Comparison of ENCODE assay signal across 12 cellular contexts in genomic region chr21:41441546-41441945, GRCh38. TPM values are rescaled to one million over a fixed set of nuclear protein-coding genes. Genes with fewer than 3 reads are reported as not detected.
A peak's percentile ranks its signal among the peaks of the same experiment; 100 is the strongest.
DNase-seq lines count a peak whose midpoint lies in the region; ATAC-seq and TF ChIP-seq lines count a peak whose summit lies in the region.
"Had no signal": no experiment of that assay in that cellular context is flagged by ENCODE, and none has a peak within 500 bp of the region (broad histone marks: within the 10 kb centered on the region; RNA-seq: fewer than 3 reads in every experiment).

No MANE protein-coding gene starts in this region.

- H4K8ac ChIP-seq in trophoblast cell (ENCODE audit: low read depth, low read length) = no peak overlapping the region

- H3K14ac ChIP-seq in trophoblast cell (ENCODE audit: low read length) = no peak overlapping the region

- H4K91ac ChIP-seq in trophoblast cell (ENCODE audit: low read depth, low read length) = no peak overlapping the region

- TF ChIP-seq CTCF in CD14-positive monocyte (IDR thresholded peaks at IDR 0.05) (no peak), foreskin fibroblast (IDR thresholded peaks at IDR 0.05; ENCODE audit: low read depth, low read length) (no peak)

- H3K4me1 ChIP-seq in trophoblast cell (ENCODE audit: control insufficient read depth in 1 of 2, insufficient read depth in 2 of 2, low read length in 2 of 2) = no peaks in the 10 kb centered on the region
- H3K4me1 ChIP-seq: HAP-1 had no signal

- no CpG with 5 or more reads among the region's 14 CpGs for WGBS in trophoblast cell (ENCODE audit: extremely low coverage, insufficient coverage, insufficient read length)

- H2AK5ac ChIP-seq in trophoblast cell (ENCODE audit: low read length) = no peak overlapping the region

- H4K12ac ChIP-seq in trophoblast cell (ENCODE audit: low read depth, low read length) = no peak overlapping the region

- intact Hi-C loops in activated CD4-positive, alpha-beta T cell treated with anti-CD3 and anti-CD28 coated beads for 36 hours (cut with DNase I, micrococcal nuclease) = no loop called here
- intact Hi-C loops in CD14-positive monocyte (cut with micrococcal nuclease) = no loop called here

- H3K23ac ChIP-seq in trophoblast cell (ENCODE audit: low read length) = no peak overlapping the region

- DNase-seq in activated CD4-positive, alpha-beta T cell treated with anti-CD3 and anti-CD28 coated beads for 1 hour = peak; percentile 12
- DNase-seq in activated CD4-positive, alpha-beta T cell treated with anti-CD3 and anti-CD28 coated beads for 36 hours = no peak
- DNase-seq in CD14-positive monocyte (ENCODE audit: low spot score) (no peak), trophoblast cell (no peak), foreskin fibroblast (no peak)
- DNase-seq: Caco-2; CD8-positive, alpha-beta memory T cell had no signal

- H2AFZ ChIP-seq in trophoblast cell (ENCODE audit: insufficient read depth, low read length, poor library complexity) = no peak overlapping the region

- ATAC-seq in activated CD4-positive, alpha-beta T cell treated with anti-CD3 and anti-CD28 coated beads for 36 hours = no peak
- no peak for ATAC-seq in activated T-helper 17 cell treated with anti-CD3 and anti-CD28 coated beads, Interleukin-2, amount 50 U/mL, for 72 hours (replicated peaks)
- no peak for ATAC-seq in HG02610 (IDR thresholded peaks at IDR 0.05; ENCODE audit: unreplicated experiment)
- ATAC-seq: HepG2 had no signal

- peaks cover 75% of the 10 kb centered on the region for H3K36me3 Mint-ChIP-seq in activated CD4-positive, alpha-beta T cell treated with anti-CD3 and anti-CD28 coated beads for 36 hours (ENCODE audit: low read depth)
- peaks cover 94 to 99% of the 10 kb centered on the region in 2 donors for H3K36me3 Mint-ChIP-seq in CD14-positive monocyte
- peaks cover 97% of the 10 kb centered on the region for H3K36me3 Mint-ChIP-seq in activated T-helper 17 cell treated with anti-CD3 and anti-CD28 coated beads, Interleukin-2, amount 50 U/mL, for 72 hours (ENCODE audit: low read depth)

- no peak overlapping the region for H3K4me3 Mint-ChIP-seq in activated CD4-positive, alpha-beta T cell treated with anti-CD3 and anti-CD28 coated beads for 36 hours
- no peak overlapping the region for H3K4me3 Mint-ChIP-seq in CD14-positive monocyte
- no peak overlapping the region for H3K4me3 Mint-ChIP-seq in activated T-helper 17 cell treated with anti-CD3 and anti-CD28 coated beads, Interleukin-2, amount 50 U/mL, for 72 hours
- H3K4me3 Mint-ChIP-seq: CD8-positive, alpha-beta memory T cell had no signal

- H3K36me3 ChIP-seq in trophoblast cell (ENCODE audit: control insufficient read depth in 1 of 2, insufficient read depth in 2 of 2, low read length in 2 of 2) = no peaks in the 10 kb centered on the region
- H3K36me3 ChIP-seq: HAP-1 had no signal

- H3K9me3 Mint-ChIP-seq in activated CD4-positive, alpha-beta T cell treated with anti-CD3 and anti-CD28 coated beads for 36 hours (ENCODE audit: low read depth) = no peaks in the 10 kb centered on the region
- peaks cover 0 to 2% (median 0%) of the 10 kb centered on the region in 7 donors for H3K9me3 Mint-ChIP-seq in CD14-positive monocyte
- no peaks in the 10 kb centered on the region for H3K9me3 Mint-ChIP-seq in activated T-helper 17 cell treated with anti-CD3 and anti-CD28 coated beads, Interleukin-2, amount 50 U/mL, for 72 hours
- H3K9me3 Mint-ChIP-seq: CD8-positive, alpha-beta memory T cell had no signal

- no peak overlapping the region for H3K9ac ChIP-seq in trophoblast cell (ENCODE audit: low read length)

- H3K4me2 ChIP-seq in trophoblast cell (ENCODE audit: low read length) = no peak overlapping the region

- peaks cover 6% of the 10 kb centered on the region for H3K4me1 Mint-ChIP-seq in activated CD4-positive, alpha-beta T cell treated with anti-CD3 and anti-CD28 coated beads for 36 hours
- no peaks in the 10 kb centered on the region for H3K4me1 Mint-ChIP-seq in CD14-positive monocyte
- peaks cover 5% of the 10 kb centered on the region for H3K4me1 Mint-ChIP-seq in activated T-helper 17 cell treated with anti-CD3 and anti-CD28 coated beads, Interleukin-2, amount 50 U/mL, for 72 hours

- H3K18ac ChIP-seq in trophoblast cell (ENCODE audit: low read length) = no peak overlapping the region

- H3K9me3 ChIP-seq in trophoblast cell (ENCODE audit: insufficient read depth, low read depth, low read length) = peaks cover 2% of the 10 kb centered on the region
- H3K9me3 ChIP-seq: Caco-2, HAP-1 had no signal

- no peak overlapping the region for H3K27ac ChIP-seq in trophoblast cell (ENCODE audit: low read depth, low read length)
- H3K27ac ChIP-seq: 22Rv1 had no signal

- H3K27me3 Mint-ChIP-seq in activated CD4-positive, alpha-beta T cell treated with anti-CD3 and anti-CD28 coated beads for 36 hours = no peaks in the 10 kb centered on the region
- H3K27me3 Mint-ChIP-seq in CD14-positive monocyte (ENCODE audit: low read depth in 3 of 3) = peaks cover 0 to 2% (median 0%) of the 10 kb centered on the region in 3 donors
- H3K27me3 Mint-ChIP-seq in activated T-helper 17 cell treated with anti-CD3 and anti-CD28 coated beads, Interleukin-2, amount 50 U/mL, for 72 hours = no peaks in the 10 kb centered on the region

- no peak overlapping the region for H2BK5ac ChIP-seq in trophoblast cell (ENCODE audit: low read depth, low read length, poor library complexity)

- no peak overlapping the region for H2BK12ac ChIP-seq in trophoblast cell (ENCODE audit: low read length)

- H2BK120ac ChIP-seq in trophoblast cell (ENCODE audit: insufficient read depth, low read length, poor library complexity) = no peak overlapping the region

- H3K27me3 ChIP-seq in trophoblast cell (ENCODE audit: insufficient read depth, low read length) = no peaks in the 10 kb centered on the region

- H3K79me1 ChIP-seq in trophoblast cell (ENCODE audit: low read length) = no peaks in the 10 kb centered on the region

- peak overlapping the region; percentile 42 for H3K4me3 ChIP-seq in trophoblast cell (ENCODE audit: low read depth, low read length)
- no peak overlapping the region for H3K4me3 ChIP-seq in foreskin fibroblast (ENCODE audit: low read depth in 1 of 2, low read length in 2 of 2)
- H3K4me3 ChIP-seq: HAP-1 had no signal

- POLR2A ChIA-PET in activated CD4-positive, alpha-beta T cell treated with anti-CD3 and anti-CD28 coated beads for 36 hours (lab: Charles Lee) = no interaction called here

- CTCF ChIA-PET in activated CD4-positive, alpha-beta T cell treated with anti-CD3 and anti-CD28 coated beads for 36 hours (lab: Charles Lee) = interaction anchor here (0.5 kb wide), 1 partner anchor 197 kb away, joined by 3 read pairs; no protein-coding TSS in a partner anchor

- no peak overlapping the region for H3K4ac ChIP-seq in trophoblast cell (ENCODE audit: low read depth, low read length)

- no peaks in the 10 kb centered on the region for H3K79me2 ChIP-seq in trophoblast cell (ENCODE audit: control insufficient read depth, insufficient read depth, low read length, poor library complexity)

- H3K27ac Mint-ChIP-seq in activated CD4-positive, alpha-beta T cell treated with anti-CD3 and anti-CD28 coated beads for 36 hours = no peak overlapping the region
- H3K27ac Mint-ChIP-seq in CD14-positive monocyte = peak overlapping the region in 4 of 7 donors; percentile 28 to 79 (median 38)
- H3K27ac Mint-ChIP-seq in activated T-helper 17 cell treated with anti-CD3 and anti-CD28 coated beads, Interleukin-2, amount 50 U/mL, for 72 hours = peak overlapping the region; percentile 33

RNA-seq across cellular contexts. Expression of gene MX1, which starts 15.5 kb away (rescaled TPM):
- 100 to 1,000 TPM; 162 to 169 TPM for total RNA-seq in activated CD4-positive, alpha-beta T cell treated with anti-CD3 and anti-CD28 coated beads for 36 hours
- polyA plus RNA-seq in CD14-positive monocyte = 10 to 100 TPM; 60.5 to 73.3 TPM
- total RNA-seq in activated T-helper 17 cell treated with anti-CD3 and anti-CD28 coated beads, Interleukin-2, amount 50 U/mL, for 72 hours = 10 to 100 TPM; 14.2 to 32.5 TPM
- 0.76 and 1.1 TPM in 2 replicates for polyA plus RNA-seq in trophoblast cell (2013)

Comparison
In these comparisons a context has a peak if more than half of its experiments do, and no peak if none do; other contexts are left out.
1. RNA of gene MX1, which starts 15.5 kb away (total RNA-seq): 162 to 169 TPM in activated CD4-positive, alpha-beta T cell treated with anti-CD3 and anti-CD28 coated beads for 36 hours; 14.2 to 32.5 TPM in activated T-helper 17 cell treated with anti-CD3 and anti-CD28 coated beads, Interleukin-2, amount 50 U/mL, for 72 hours; every median in the first group is over 4 times any median in the second.